Comparison of ENCODE assay signal across 2 cellular contexts in the genomic region with DNA sequence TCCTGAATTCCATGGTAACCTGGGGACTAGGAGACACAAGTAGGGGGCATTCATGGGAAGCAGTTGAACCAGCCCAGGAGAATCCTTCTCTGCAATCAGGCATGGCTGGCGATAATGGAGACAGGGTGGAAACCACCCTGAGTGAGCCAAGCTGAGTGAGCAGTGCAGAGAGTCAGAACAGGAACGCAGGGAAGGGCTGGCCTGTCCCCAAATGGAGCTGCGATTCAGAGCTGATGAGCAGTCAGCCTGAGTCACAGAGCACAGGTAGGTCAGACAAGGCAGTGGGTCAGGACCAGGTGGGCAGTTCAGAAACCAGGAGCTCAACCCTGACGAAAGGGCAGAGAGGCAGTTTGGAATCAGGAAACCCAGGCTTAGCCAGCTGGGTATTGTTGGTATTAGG.
TF ChIP-seq lines count a peak whose summit lies in the region.

No MANE protein-coding gene starts in this region.

TF ChIP-seq in IMR-90, 13 proteins besides CTCF, POLR2A, EP300 and RAD21:
- TF ChIP-seq RFX5 (IDR thresholded peaks at IDR 0.05; ENCODE audit: low read depth, low read length): no peak
- no peak for TF ChIP-seq MXI1 (IDR thresholded peaks at IDR 0.05; ENCODE audit: borderline replicate concordance, low read depth, low read length)
- no peak for TF ChIP-seq MAZ (IDR thresholded peaks at IDR 0.05; ENCODE audit: borderline replicate concordance, low read depth, low read length)
- TF ChIP-seq NFE2L2 (IDR thresholded peaks at IDR 0.05; ENCODE audit: low read depth, low read length): no peak
- no peak for TF ChIP-seq SMC3 (IDR thresholded peaks at IDR 0.05; ENCODE audit: low read depth, low read length)
- TF ChIP-seq FOS (IDR thresholded peaks at IDR 0.05; ENCODE audit: low read depth, low read length): no peak
- TF ChIP-seq MAFK (IDR thresholded peaks at IDR 0.05; ENCODE audit: low read depth, low read length): no peak
- TF ChIP-seq CHD1 (IDR thresholded peaks at IDR 0.05; ENCODE audit: low read depth, low read length): no peak
- TF ChIP-seq, protein P1, sequence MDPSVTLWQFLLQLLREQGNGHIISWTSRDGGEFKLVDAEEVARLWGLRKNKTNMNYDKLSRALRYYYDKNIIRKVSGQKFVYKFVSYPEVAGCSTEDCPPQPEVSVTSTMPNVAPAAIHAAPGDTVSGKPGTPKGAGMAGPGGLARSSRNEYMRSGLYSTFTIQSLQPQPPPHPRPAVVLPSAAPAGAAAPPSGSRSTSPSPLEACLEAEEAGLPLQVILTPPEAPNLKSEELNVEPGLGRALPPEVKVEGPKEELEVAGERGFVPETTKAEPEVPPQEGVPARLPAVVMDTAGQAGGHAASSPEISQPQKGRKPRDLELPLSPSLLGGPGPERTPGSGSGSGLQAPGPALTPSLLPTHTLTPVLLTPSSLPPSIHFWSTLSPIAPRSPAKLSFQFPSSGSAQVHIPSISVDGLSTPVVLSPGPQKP (IDR thresholded peaks at IDR 0.05; ENCODE audit: borderline replicate concordance, low read depth, low read length): no peak
- no peak for TF ChIP-seq CEBPB (IDR thresholded peaks at IDR 0.05; ENCODE audit: low read depth, low read length)
- TF ChIP-seq BHLHE40 (IDR thresholded peaks at IDR 0.05; ENCODE audit: low read depth, low read length): no peak
- TF ChIP-seq, protein P2, sequence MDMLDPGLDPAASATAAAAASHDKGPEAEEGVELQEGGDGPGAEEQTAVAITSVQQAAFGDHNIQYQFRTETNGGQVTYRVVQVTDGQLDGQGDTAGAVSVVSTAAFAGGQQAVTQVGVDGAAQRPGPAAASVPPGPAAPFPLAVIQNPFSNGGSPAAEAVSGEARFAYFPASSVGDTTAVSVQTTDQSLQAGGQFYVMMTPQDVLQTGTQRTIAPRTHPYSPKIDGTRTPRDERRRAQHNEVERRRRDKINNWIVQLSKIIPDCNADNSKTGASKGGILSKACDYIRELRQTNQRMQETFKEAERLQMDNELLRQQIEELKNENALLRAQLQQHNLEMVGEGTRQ (IDR thresholded peaks at IDR 0.05; ENCODE audit: low read depth, low read length): no peak
- TF ChIP-seq RCOR1 (IDR thresholded peaks at IDR 0.05; ENCODE audit: insufficient replicate concordance, low read length): no peak

TF ChIP-seq in H1, 55 proteins besides CTCF, POLR2A, EP300 and RAD21:
- TF ChIP-seq, protein P3, sequence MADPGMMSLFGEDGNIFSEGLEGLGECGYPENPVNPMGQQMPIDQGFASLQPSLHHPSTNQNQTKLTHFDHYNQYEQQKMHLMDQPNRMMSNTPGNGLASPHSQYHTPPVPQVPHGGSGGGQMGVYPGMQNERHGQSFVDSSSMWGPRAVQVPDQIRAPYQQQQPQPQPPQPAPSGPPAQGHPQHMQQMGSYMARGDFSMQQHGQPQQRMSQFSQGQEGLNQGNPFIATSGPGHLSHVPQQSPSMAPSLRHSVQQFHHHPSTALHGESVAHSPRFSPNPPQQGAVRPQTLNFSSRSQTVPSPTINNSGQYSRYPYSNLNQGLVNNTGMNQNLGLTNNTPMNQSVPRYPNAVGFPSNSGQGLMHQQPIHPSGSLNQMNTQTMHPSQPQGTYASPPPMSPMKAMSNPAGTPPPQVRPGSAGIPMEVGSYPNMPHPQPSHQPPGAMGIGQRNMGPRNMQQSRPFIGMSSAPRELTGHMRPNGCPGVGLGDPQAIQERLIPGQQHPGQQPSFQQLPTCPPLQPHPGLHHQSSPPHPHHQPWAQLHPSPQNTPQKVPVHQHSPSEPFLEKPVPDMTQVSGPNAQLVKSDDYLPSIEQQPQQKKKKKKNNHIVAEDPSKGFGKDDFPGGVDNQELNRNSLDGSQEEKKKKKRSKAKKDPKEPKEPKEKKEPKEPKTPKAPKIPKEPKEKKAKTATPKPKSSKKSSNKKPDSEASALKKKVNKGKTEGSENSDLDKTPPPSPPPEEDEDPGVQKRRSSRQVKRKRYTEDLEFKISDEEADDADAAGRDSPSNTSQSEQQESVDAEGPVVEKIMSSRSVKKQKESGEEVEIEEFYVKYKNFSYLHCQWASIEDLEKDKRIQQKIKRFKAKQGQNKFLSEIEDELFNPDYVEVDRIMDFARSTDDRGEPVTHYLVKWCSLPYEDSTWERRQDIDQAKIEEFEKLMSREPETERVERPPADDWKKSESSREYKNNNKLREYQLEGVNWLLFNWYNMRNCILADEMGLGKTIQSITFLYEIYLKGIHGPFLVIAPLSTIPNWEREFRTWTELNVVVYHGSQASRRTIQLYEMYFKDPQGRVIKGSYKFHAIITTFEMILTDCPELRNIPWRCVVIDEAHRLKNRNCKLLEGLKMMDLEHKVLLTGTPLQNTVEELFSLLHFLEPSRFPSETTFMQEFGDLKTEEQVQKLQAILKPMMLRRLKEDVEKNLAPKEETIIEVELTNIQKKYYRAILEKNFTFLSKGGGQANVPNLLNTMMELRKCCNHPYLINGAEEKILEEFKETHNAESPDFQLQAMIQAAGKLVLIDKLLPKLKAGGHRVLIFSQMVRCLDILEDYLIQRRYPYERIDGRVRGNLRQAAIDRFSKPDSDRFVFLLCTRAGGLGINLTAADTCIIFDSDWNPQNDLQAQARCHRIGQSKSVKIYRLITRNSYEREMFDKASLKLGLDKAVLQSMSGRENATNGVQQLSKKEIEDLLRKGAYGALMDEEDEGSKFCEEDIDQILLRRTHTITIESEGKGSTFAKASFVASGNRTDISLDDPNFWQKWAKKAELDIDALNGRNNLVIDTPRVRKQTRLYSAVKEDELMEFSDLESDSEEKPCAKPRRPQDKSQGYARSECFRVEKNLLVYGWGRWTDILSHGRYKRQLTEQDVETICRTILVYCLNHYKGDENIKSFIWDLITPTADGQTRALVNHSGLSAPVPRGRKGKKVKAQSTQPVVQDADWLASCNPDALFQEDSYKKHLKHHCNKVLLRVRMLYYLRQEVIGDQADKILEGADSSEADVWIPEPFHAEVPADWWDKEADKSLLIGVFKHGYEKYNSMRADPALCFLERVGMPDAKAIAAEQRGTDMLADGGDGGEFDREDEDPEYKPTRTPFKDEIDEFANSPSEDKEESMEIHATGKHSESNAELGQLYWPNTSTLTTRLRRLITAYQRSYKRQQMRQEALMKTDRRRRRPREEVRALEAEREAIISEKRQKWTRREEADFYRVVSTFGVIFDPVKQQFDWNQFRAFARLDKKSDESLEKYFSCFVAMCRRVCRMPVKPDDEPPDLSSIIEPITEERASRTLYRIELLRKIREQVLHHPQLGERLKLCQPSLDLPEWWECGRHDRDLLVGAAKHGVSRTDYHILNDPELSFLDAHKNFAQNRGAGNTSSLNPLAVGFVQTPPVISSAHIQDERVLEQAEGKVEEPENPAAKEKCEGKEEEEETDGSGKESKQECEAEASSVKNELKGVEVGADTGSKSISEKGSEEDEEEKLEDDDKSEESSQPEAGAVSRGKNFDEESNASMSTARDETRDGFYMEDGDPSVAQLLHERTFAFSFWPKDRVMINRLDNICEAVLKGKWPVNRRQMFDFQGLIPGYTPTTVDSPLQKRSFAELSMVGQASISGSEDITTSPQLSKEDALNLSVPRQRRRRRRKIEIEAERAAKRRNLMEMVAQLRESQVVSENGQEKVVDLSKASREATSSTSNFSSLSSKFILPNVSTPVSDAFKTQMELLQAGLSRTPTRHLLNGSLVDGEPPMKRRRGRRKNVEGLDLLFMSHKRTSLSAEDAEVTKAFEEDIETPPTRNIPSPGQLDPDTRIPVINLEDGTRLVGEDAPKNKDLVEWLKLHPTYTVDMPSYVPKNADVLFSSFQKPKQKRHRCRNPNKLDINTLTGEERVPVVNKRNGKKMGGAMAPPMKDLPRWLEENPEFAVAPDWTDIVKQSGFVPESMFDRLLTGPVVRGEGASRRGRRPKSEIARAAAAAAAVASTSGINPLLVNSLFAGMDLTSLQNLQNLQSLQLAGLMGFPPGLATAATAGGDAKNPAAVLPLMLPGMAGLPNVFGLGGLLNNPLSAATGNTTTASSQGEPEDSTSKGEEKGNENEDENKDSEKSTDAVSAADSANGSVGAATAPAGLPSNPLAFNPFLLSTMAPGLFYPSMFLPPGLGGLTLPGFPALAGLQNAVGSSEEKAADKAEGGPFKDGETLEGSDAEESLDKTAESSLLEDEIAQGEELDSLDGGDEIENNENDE (IDR thresholded peaks at IDR 0.05; ENCODE audit: insufficient replicate concordance, low read length): no peak
- TF ChIP-seq CTBP2 (IDR thresholded peaks at IDR 0.05; ENCODE audit: borderline replicate concordance, insufficient read depth, insufficient read length, low read length): no peak
- TF ChIP-seq TEAD4 (IDR thresholded peaks at IDR 0.05; ENCODE audit: low read depth, low read length): no peak
- TF ChIP-seq EZH2 (IDR thresholded peaks at IDR 0.05; ENCODE audit: low read depth, low read length, severe bottlenecking): no peak
- TF ChIP-seq EGR1 (IDR thresholded peaks at IDR 0.05; ENCODE audit: borderline replicate concordance, low read depth, low read length): no peak
- TF ChIP-seq KDM4A (IDR thresholded peaks at IDR 0.05; ENCODE audit: low read depth, low read length, severe bottlenecking): no peak
- TF ChIP-seq NRF1 (IDR thresholded peaks at IDR 0.05; ENCODE audit: low read depth, low read length): no peak
- no peak for TF ChIP-seq CHD2 (IDR thresholded peaks at IDR 0.05; ENCODE audit: low read length)
- no peak for TF ChIP-seq BACH1 (IDR thresholded peaks at IDR 0.05; ENCODE audit: low read length)
- TF ChIP-seq CHD1 (IDR thresholded peaks at IDR 0.05; ENCODE audit: low read depth, low read length): no peak
- no peak for TF ChIP-seq RXRA (IDR thresholded peaks at IDR 0.05; ENCODE audit: insufficient read depth, low read depth, low read length)
- TF ChIP-seq HDAC2 (IDR thresholded peaks at IDR 0.05; ENCODE audit: borderline replicate concordance in 1 of 2, low read depth in 2 of 2, low read length in 2 of 2): no peak
- TF ChIP-seq TAF7 (optimal IDR thresholded peaks at IDR 0.05; ENCODE audit: borderline replicate concordance, low read depth, low read length): no peak
- no peak for TF ChIP-seq BRCA1 (IDR thresholded peaks at IDR 0.05; ENCODE audit: low read depth, low read length)
- no peak for TF ChIP-seq YY1 (IDR thresholded peaks at IDR 0.05; ENCODE audit: low read depth, low read length)
